ENCODE assay signal across 1 cellular context in the genomic region with DNA sequence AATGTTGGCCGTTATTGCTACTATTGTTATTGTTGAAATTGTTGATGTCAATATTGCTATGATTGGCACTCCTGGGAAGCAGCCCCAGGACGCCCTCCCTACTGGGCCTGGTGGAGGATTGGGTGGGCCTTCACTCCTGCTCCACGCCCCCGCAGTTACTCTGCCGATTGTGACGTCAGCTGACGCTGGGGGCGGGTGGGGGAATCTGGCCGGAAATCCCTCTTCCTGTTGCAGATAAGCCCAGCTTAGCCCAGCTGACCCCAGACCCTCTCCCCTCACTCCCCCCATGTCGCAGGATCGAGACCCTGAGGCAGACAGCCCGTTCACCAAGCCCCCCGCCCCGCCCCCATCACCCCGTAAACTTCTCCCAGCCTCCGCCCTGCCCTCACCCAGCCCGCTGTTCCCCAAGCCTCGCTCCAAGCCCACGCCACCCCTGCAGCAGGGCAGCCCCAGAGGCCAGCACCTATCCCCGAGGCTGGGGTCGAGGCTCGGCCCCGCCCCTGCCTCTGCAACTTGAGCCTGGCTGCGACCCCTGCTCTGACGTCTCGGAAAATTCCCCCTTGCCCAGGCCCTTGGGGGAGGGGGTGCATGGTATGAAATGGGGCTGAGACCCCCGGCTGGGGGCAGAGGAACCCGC.
TF ChIP-seq lines count a peak whose summit lies in the region.

Gene ETV2 (plus strand): TSS at position 231 of the 637 bp plus-strand sequence. CDS start 716 bp downstream, outside the sequence.

TF ChIP-seq in K562, 482 proteins besides CTCF, POLR2A, EP300 and RAD21 (continued from another document):
- no peak; the same call in 1 of the 2 replicates for TF ChIP-seq ZNF592 (IDR thresholded peaks at IDR 0.05)
- TF ChIP-seq CAMTA2 (CRISPR knock-in tag; conservative IDR thresholded peaks at IDR 0.05) = no peak
- TF ChIP-seq, protein P1, sequence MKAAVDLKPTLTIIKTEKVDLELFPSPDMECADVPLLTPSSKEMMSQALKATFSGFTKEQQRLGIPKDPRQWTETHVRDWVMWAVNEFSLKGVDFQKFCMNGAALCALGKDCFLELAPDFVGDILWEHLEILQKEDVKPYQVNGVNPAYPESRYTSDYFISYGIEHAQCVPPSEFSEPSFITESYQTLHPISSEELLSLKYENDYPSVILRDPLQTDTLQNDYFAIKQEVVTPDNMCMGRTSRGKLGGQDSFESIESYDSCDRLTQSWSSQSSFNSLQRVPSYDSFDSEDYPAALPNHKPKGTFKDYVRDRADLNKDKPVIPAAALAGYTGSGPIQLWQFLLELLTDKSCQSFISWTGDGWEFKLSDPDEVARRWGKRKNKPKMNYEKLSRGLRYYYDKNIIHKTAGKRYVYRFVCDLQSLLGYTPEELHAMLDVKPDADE (conservative IDR thresholded peaks at IDR 0.05; ENCODE audit: control insufficient read depth, low read depth, low read length) = peak; percentile 76; the same call in 1 of the 2 replicates
- no peak for TF ChIP-seq ZNF140 (CRISPR knock-in tag; IDR thresholded peaks at IDR 0.05)
- peak; percentile 57 for TF ChIP-seq SMARCA4 (IDR thresholded peaks at IDR 0.05)
- TF ChIP-seq POU5F1 (IDR thresholded peaks at IDR 0.05; ENCODE audit: borderline replicate concordance, low read depth, low read length, partially characterized antibody) = no peak
- TF ChIP-seq GABPB1 (CRISPR knock-in tag; IDR thresholded peaks at IDR 0.05) = 0 out of 2 replicates have a peak, but pooled peaks have one; percentile 41
- TF ChIP-seq, protein P2, sequence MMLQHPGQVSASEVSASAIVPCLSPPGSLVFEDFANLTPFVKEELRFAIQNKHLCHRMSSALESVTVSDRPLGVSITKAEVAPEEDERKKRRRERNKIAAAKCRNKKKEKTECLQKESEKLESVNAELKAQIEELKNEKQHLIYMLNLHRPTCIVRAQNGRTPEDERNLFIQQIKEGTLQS (IDR thresholded peaks at IDR 0.05) = peak; percentile 59
- TF ChIP-seq, protein P2 (CRISPR knock-in tag; conservative IDR thresholded peaks at IDR 0.05) = no peak
- 0 out of 2 replicates have a peak, but pooled peaks have one; percentile 46 for TF ChIP-seq BRD4 (IDR thresholded peaks at IDR 0.05)
- 0 out of 2 replicates have a peak, but pooled peaks have one; percentile 44 for TF ChIP-seq DPF2 (IDR thresholded peaks at IDR 0.05)
- peak; percentile 13; the same call in 1 of the 2 replicates for TF ChIP-seq JUN (IDR thresholded peaks at IDR 0.05; ENCODE audit: borderline replicate concordance, low read depth, low read length)
- TF ChIP-seq JUN (CRISPR knock-in tag; IDR thresholded peaks at IDR 0.05; ENCODE audit: borderline replicate concordance) = no peak
- no peak for TF ChIP-seq CBX2 (IDR thresholded peaks at IDR 0.05; ENCODE audit: insufficient read depth, low read length, poor library complexity, severe bottlenecking)
- peak; percentile 64 for TF ChIP-seq ARID1B (IDR thresholded peaks at IDR 0.05)
- TF ChIP-seq BRD9 (IDR thresholded peaks at IDR 0.05; ENCODE audit: low read depth, partially characterized antibody) = no peak
